ENCODE assay signal across 5 cellular contexts in genomic region chr16:87990254-87990653, GRCh38. TPM values are rescaled to one million over a fixed set of nuclear protein-coding genes. Genes with fewer than 3 reads are reported as not detected.
"Had no signal": no experiment of that assay in that cellular context is flagged by ENCODE, and none has a peak within 500 bp of the region (broad histone marks: within the 10 kb centered on the region; RNA-seq: fewer than 3 reads in every experiment).

No MANE protein-coding gene starts in this region.

RNA-seq across cellular contexts. Expression of gene CA5A, which starts 53.9 kb away (rescaled TPM):
- total RNA-seq: M059J, PC-3, Peyer's patch, Right ventricle myocardium superior, SJSA1 had no signal
